ENCODE assay signal across 1 cellular context in the genomic region with DNA sequence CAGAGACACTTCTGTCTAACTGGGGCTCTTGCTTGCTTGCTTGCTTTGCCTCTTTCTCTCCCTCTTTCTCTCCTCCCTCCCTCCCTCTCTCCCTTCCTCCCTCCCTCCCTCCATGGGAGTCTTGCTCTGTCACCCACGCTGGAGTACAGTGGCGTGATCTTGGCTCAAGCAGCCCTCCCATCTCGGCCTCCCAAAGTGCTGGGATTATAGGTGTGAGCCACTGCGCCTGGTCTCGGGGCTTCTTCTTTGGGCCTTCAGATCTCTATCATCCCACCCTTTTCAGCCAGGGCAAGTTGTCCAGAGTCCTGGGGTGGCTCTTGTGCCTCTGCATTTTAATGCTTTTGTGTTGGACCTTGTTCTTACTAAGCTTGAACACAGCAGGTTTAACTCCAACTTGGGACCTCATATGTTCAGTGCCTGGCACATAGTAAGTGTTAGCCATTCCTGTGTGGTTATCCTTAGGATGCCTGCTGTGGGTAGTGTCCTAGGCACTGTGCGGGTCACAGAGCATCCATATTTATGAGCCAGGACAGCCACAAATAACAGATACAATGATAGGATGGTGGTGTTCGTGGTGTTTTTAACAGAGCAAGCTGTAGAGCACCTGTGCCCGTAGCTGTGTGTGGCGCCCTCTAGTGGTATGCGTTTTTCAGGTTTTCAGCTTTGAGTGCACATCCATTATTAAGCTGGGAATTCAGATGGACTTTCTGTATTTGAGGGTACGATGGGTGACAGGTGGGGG.
TF ChIP-seq lines count a peak whose summit lies in the region.

No MANE protein-coding gene starts in this region.

TF ChIP-seq in SK-N-SH, 30 proteins besides CTCF, POLR2A, EP300 and RAD21:
- TF ChIP-seq, protein P1, sequence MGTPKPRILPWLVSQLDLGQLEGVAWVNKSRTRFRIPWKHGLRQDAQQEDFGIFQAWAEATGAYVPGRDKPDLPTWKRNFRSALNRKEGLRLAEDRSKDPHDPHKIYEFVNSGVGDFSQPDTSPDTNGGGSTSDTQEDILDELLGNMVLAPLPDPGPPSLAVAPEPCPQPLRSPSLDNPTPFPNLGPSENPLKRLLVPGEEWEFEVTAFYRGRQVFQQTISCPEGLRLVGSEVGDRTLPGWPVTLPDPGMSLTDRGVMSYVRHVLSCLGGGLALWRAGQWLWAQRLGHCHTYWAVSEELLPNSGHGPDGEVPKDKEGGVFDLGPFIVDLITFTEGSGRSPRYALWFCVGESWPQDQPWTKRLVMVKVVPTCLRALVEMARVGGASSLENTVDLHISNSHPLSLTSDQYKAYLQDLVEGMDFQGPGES (IDR thresholded peaks at IDR 0.05; ENCODE audit: low read depth, low read length) = no peak
- TF ChIP-seq SMC3 (IDR thresholded peaks at IDR 0.05; ENCODE audit: low read depth, low read length) = peak; percentile 85
TF ChIP-seq in SK-N-SH: peak in this region for 1.
